Comparison of ENCODE assay signal across 8 cellular contexts in the genomic region with DNA sequence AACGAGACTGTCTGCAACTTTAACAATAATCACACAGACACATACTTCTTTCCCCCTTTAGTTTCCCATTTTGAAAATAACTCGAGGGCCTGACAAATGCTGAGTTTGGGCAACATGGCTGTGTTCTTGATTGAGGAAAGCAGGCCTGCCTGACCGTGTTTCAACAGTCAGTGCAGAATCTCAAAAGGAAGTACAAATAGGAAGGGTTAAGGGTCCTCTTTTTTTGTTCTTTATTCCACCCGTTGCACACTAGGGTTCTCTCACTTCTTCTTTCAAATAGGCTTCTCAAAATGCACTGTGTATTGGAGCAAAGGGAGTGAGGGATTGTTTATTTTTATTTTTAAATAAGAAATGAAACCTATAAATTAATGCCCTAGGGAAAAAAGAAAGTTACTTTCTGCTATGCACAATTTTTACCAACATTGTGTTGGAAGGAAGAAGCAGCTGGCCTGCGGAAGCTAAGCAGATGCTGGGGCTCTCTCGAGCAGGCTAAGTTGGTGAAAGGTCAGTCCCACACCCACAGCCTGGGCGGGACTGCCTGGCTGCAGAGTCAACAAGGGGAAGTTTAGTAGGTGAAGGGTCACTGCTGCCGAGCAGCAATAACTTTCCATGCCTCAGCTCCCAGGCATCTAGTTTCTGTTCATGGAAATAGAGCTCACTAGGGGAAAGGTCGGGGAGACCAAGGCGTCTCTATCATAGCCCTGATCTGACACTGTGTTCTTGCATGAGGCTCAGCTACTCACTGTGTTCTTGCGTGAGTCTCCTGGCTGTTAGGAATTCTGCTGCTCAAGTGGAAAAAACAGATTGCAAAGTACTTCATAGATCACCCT. TPM values are rescaled to one million over a fixed set of nuclear protein-coding genes. Genes with fewer than 3 reads are reported as not detected.
DNase-seq lines count a peak whose midpoint lies in the region; ATAC-seq, FAIRE-seq and TF ChIP-seq lines count a peak whose summit lies in the region.

No MANE protein-coding gene starts in this region.

- peak; percentile 21 for TF ChIP-seq POLR2A in right lobe of liver (IDR thresholded peaks at IDR 0.05)

- peak; percentile 94 for FAIRE-seq in RCC 7860 (lab: Jason Lieb, UNC)

- peak; percentile 99 for ATAC-seq in GM21367 (IDR thresholded peaks at IDR 0.05; ENCODE audit: unreplicated experiment)
- ATAC-seq in HG03558 (IDR thresholded peaks at IDR 0.05; ENCODE audit: extremely low read depth, unreplicated experiment) = peak; percentile 99
- ATAC-seq in right lobe of liver = peak; percentile 97 to 98 (median 98)

- H3K4me3 ChIP-seq in right lobe of liver (peak overlapping the region in 1 of 3 donors; percentile 15), subcutaneous abdominal adipose tissue (ENCODE audit: low read depth in 1 of 5, low read length in 5 of 5) (peak overlapping the region in 4 of 5 donors; percentile 5 to 58 (median 30))

- H3K9me3 ChIP-seq in right lobe of liver (no peaks in the 10 kb centered on the region), subcutaneous abdominal adipose tissue (ENCODE audit: control insufficient read depth in 5 of 5, low read length in 5 of 5) (no peaks in the 10 kb centered on the region)

- 3% methylated on average over 11 of the region's 11 CpGs for WGBS in right lobe of liver (ENCODE audit: insufficient coverage, low coverage, low lambda C conversion rate, missing lambda C conversion rate)

- H3K27ac ChIP-seq in right lobe of liver (peak overlapping the region; percentile 80 to 88 (median 87)), subcutaneous abdominal adipose tissue (ENCODE audit: low read depth, low read length) (peak overlapping the region; percentile 100)

- H3K4me1 ChIP-seq in right lobe of liver = peaks cover 2 to 28% (median 14%) of the 10 kb centered on the region in 4 donors
- peaks cover 13 to 68% (median 57%) of the 10 kb centered on the region in 5 donors for H3K4me1 ChIP-seq in subcutaneous abdominal adipose tissue (ENCODE audit: control insufficient read depth in 5 of 5, insufficient read depth in 5 of 5, low read length in 5 of 5)

- H3K36me3 ChIP-seq in right lobe of liver (no peaks in the 10 kb centered on the region), subcutaneous abdominal adipose tissue (ENCODE audit: control insufficient read depth in 5 of 5, insufficient read depth in 5 of 5, low read length in 5 of 5) (no peaks in the 10 kb centered on the region)

- intact Hi-C loops in right lobe of liver (cut with DNase I) = no loop called here

- H3K27me3 ChIP-seq in right lobe of liver (no peaks in the 10 kb centered on the region), subcutaneous abdominal adipose tissue (ENCODE audit: control insufficient read depth in 5 of 5, insufficient read depth in 4 of 5, low read length in 5 of 5) (no peaks in the 10 kb centered on the region)

- H3K9ac ChIP-seq in subcutaneous abdominal adipose tissue (ENCODE audit: low read length in 5 of 5) = peak overlapping the region; percentile 62 to 95 (median 82)

- TF ChIP-seq CTCF in right lobe of liver (IDR thresholded peaks at IDR 0.05) = no peak

- DNase-seq in DMS53 (lab: John Stamatoyannopoulos, UW) = peak; percentile 94
- DNase-seq in RCC 7860 (ENCODE audit: low spot score) = peak; percentile 96
- peak; percentile 57 for DNase-seq in ecto neural progenitor cell (ENCODE audit: low spot score)
- DNase-seq in right lobe of liver = peak; percentile 89 to 95 (median 94)
- DNase-seq in stimulated activated naive CD4-positive, alpha-beta T cell (lab: John Stamatoyannopoulos, UW) = no peak

RNA-seq across cellular contexts. Expression of gene PDK4, which starts 12.2 kb away (rescaled TPM):
- total RNA-seq in right lobe of liver = 100 to 1,000 TPM in 1 of 6 experiments, 10 to 100 TPM in 4, 1 to 10 TPM in 1; 7.9 to 109 (median 79.0) TPM

Comparison
In these comparisons a context has a peak if more than half of its experiments do, and no peak if none do; other contexts are left out.
1. DNase-seq: peak in DMS53 (single experiment), RCC 7860 (single experiment), ecto neural progenitor cell (single experiment) and right lobe of liver (3 of 3); none in stimulated activated naive CD4-positive, alpha-beta T cell (0 of 6).
2. Peak in every context shown above with its lines, with median percentiles within 50 percentile points of each other: ATAC-seq.